ENCODE assay signal across 10 cellular contexts in the genomic region with DNA sequence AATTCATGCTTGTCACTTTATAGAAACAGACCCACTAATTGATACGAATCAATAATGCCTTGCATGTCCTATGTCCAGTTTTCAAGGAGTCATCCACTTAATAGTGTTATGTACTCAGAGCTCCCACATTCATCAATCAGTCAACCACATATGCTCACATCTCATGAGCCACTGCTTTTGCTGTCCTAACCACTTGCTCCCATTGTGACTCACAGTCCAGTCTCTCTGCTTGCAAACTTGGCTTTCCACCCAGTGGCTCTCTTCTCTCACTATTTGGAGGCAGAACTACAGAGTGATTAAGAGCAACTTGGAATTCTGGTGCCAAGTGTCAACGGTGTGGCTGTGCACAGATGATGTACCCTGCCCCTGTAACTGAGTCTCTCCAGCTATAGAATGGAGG.
A peak's percentile ranks its signal among the peaks of the same experiment; 100 is the strongest.
DNase-seq lines count a peak whose midpoint lies in the region; ATAC-seq, FAIRE-seq and TF ChIP-seq lines count a peak whose summit lies in the region.
"Had no signal": no experiment of that assay in that cellular context is flagged by ENCODE, and none has a peak within 500 bp of the region (broad histone marks: within the 10 kb centered on the region; RNA-seq: fewer than 3 reads in every experiment).

No MANE protein-coding gene starts in this region.

- H3K4me1 Mint-ChIP-seq in stimulated activated memory B cell treated with anti-CD40 and anti-IgM and Interleukin-4, amounts not matched to agents 10 μg/mL and 1 μg/mL and 100 μg/mL, for 72 hours: peaks cover 6% of the 10 kb centered on the region

- DNase-seq in BJ (ENCODE audit: low read depth) (peak; percentile 56), HS-5 (ENCODE audit: low read depth) (peak; percentile 77), GM12878 (ENCODE audit: low read depth, low spot score) (no peak), kidney tubule cell (ENCODE audit: low spot score) (peak; percentile 92), NCI-H1694 (lab: John Stamatoyannopoulos, UW) (no peak), ascending aorta (ENCODE audit: low spot score in 2 of 2) (no peak)
- DNase-seq: activated CD8-positive, alpha-beta memory T cell treated with anti-CD3 and anti-CD28 coated beads, Interleukin-2, amount 10 ng/mL, durations not matched to agents 7 days and 5 days had no signal

- ATAC-seq in GM12878: peak; percentile 36
- ATAC-seq in GM21576 (IDR thresholded peaks at IDR 0.05; ENCODE audit: unreplicated experiment): no peak
- ATAC-seq in stimulated activated memory B cell treated with anti-CD40 and anti-IgM and Interleukin-4, amounts not matched to agents 10 μg/mL and 1 μg/mL and 100 μg/mL, for 72 hours: no peak
- ATAC-seq: activated CD8-positive, alpha-beta memory T cell treated with anti-CD3 and anti-CD28 coated beads, Interleukin-2, amount 10 ng/mL, durations not matched to agents 7 days and 5 days had no signal

- no peak overlapping the region for H2AFZ ChIP-seq in GM12878 (ENCODE audit: control insufficient read depth, low read depth, low read length)

- RAD21 ChIA-PET in GM12878 (lab: Charles Lee; ENCODE audit: unreplicated experiment): interaction anchor here (1.1 to 1.3 kb wide), 2 partner anchors 53 to 217 kb away, joined by 3 to 5 read pairs; no protein-coding TSS in a partner anchor

- POLR2A ChIA-PET in BJ (lab: Charles Lee) (no interaction called here), GM12878 (lab: Charles Lee) (no interaction called here)

- no peak for FAIRE-seq in GM12878 (lab: Jason Lieb, UNC)

- TF ChIP-seq RAD21 in GM12878 (IDR thresholded peaks at IDR 0.05; ENCODE audit: insufficient read depth, low read depth, low read length): no peak

- H3K4me1 ChIP-seq in GM12878 (ENCODE audit: control insufficient read depth, insufficient read depth, low read length): 0 out of 2 replicates have a peak, but pooled peaks cover 3% of the 10 kb centered on the region
- H3K4me1 ChIP-seq in ascending aorta: no peaks in the 10 kb centered on the region
- H3K4me1 ChIP-seq: vagina had no signal

- no peaks in the 10 kb centered on the region for H4K20me1 ChIP-seq in GM12878 (ENCODE audit: control insufficient read depth, insufficient read depth)

- no peak overlapping the region for H3K27ac Mint-ChIP-seq in stimulated activated memory B cell treated with anti-CD40 and anti-IgM and Interleukin-4, amounts not matched to agents 10 μg/mL and 1 μg/mL and 100 μg/mL, for 72 hours
- H3K27ac Mint-ChIP-seq: activated CD8-positive, alpha-beta memory T cell treated with anti-CD3 and anti-CD28 coated beads, Interleukin-2, amount 10 ng/mL, durations not matched to agents 7 days and 5 days had no signal

- no peak for TF ChIP-seq CTCF in BJ (IDR thresholded peaks at IDR 0.05; ENCODE audit: insufficient read depth, low read depth, low read length)
- TF ChIP-seq CTCF in GM12878 (IDR thresholded peaks at IDR 0.05 in 2 of 3, conservative IDR thresholded peaks at IDR 0.05 in 1 of 3; ENCODE audit: control insufficient read depth in 2 of 3, extremely low read depth in 1 of 3, insufficient read depth in 1 of 3, low read depth in 3 of 3, low read length in 3 of 3): no peak
- TF ChIP-seq CTCF in ascending aorta (IDR thresholded peaks at IDR 0.05): no peak

- no peak overlapping the region for H3K4me3 Mint-ChIP-seq in stimulated activated memory B cell treated with anti-CD40 and anti-IgM and Interleukin-4, amounts not matched to agents 10 μg/mL and 1 μg/mL and 100 μg/mL, for 72 hours
- H3K4me3 Mint-ChIP-seq: activated CD8-positive, alpha-beta memory T cell treated with anti-CD3 and anti-CD28 coated beads, Interleukin-2, amount 10 ng/mL, durations not matched to agents 7 days and 5 days had no signal

- no peak overlapping the region for H3K9ac ChIP-seq in GM12878 (ENCODE audit: control insufficient read depth, insufficient read depth, low read length)

- in situ Hi-C loops in GM12878 (cut with MboI): loop anchor here (10.0 kb wide), 1 partner anchor 551 kb away; no protein-coding TSS in a partner anchor

- H3K9me3 Mint-ChIP-seq in stimulated activated memory B cell treated with anti-CD40 and anti-IgM and Interleukin-4, amounts not matched to agents 10 μg/mL and 1 μg/mL and 100 μg/mL, for 72 hours: no peaks in the 10 kb centered on the region

- SMC1A ChIA-PET in GM12878 (lab: Charles Lee; ENCODE audit: uncharacterized antibody, unreplicated experiment): interaction anchor here (1.2 to 1.6 kb wide), 4 partner anchors 19 to 179 kb away, joined by 5 to 7 read pairs (median 6); no protein-coding TSS in a partner anchor

- H3K27me3 Mint-ChIP-seq in stimulated activated memory B cell treated with anti-CD40 and anti-IgM and Interleukin-4, amounts not matched to agents 10 μg/mL and 1 μg/mL and 100 μg/mL, for 72 hours: no peaks in the 10 kb centered on the region
- H3K27me3 Mint-ChIP-seq: activated CD8-positive, alpha-beta memory T cell treated with anti-CD3 and anti-CD28 coated beads, Interleukin-2, amount 10 ng/mL, durations not matched to agents 7 days and 5 days had no signal

- CTCF ChIA-PET in BJ (lab: Yijun Ruan, JAX) (interaction anchor here (0.6 to 1.7 kb wide), 4 partner anchors 93 to 591 kb away, joined by 3 to 6 read pairs (median 4); no protein-coding TSS in a partner anchor), GM12878 (lab: Yijun Ruan, JAX) (interaction anchor here (1.1 to 1.7 kb wide), 3 partner anchors 211 to 217 kb away, joined by 3 read pairs; no protein-coding TSS in a partner anchor)

- WGBS in GM12878 (ENCODE audit: insufficient coverage, insufficient replicate concordance, low lambda C conversion rate, missing lambda C conversion rate): 28% methylated on average over 2 of the region's 2 CpGs

- H3K4me3 ChIP-seq in BJ (ENCODE audit: low read depth, low read length) (no peak overlapping the region), GM12878 (no peak overlapping the region), ascending aorta (no peak overlapping the region)
- H3K4me3 ChIP-seq: vagina had no signal

- no peak overlapping the region for H3K4me2 ChIP-seq in GM12878 (ENCODE audit: control insufficient read depth, insufficient read depth)

- intact Hi-C loops in GM12878 (cut with micrococcal nuclease; ENCODE audit: unreplicated experiment) (no loop called here), ascending aorta (cut with DNase I) (loop anchor here (5.0 kb wide), 1 partner anchor 573 kb away; no protein-coding TSS in a partner anchor)

- no peaks in the 10 kb centered on the region for H3K79me2 ChIP-seq in GM12878 (ENCODE audit: control insufficient read depth, insufficient read depth, low read length)

- no peak for TF ChIP-seq POLR2A in GM12878 (IDR thresholded peaks at IDR 0.05; ENCODE audit: low read depth, low read length)

- H3K9me3 ChIP-seq in GM12878 (replicated peaks; ENCODE audit: control insufficient read depth, insufficient read depth, low read length): no peaks in the 10 kb centered on the region
- no peaks in the 10 kb centered on the region for H3K9me3 ChIP-seq in ascending aorta
- H3K9me3 ChIP-seq: vagina had no signal

- TF ChIP-seq EP300 in GM12878 (IDR thresholded peaks at IDR 0.05; ENCODE audit: borderline replicate concordance in 1 of 2, control insufficient read depth in 1 of 2, low read depth in 2 of 2, low read length in 2 of 2): no peak

- H3K36me3 ChIP-seq in BJ (ENCODE audit: control insufficient read depth, insufficient read depth, low read length) (no peaks in the 10 kb centered on the region), GM12878 (ENCODE audit: control insufficient read depth in 2 of 2, insufficient read depth in 2 of 2, low read length in 1 of 2) (no peaks in the 10 kb centered on the region), ascending aorta (no peaks in the 10 kb centered on the region)
- H3K36me3 ChIP-seq: vagina had no signal

- no TSS peak for BruUV-seq in GM12878 (replicated peaks; lab: Mats Ljungman, UMichigan)

- H3K27ac ChIP-seq in GM12878 (ENCODE audit: control insufficient read depth, insufficient read depth) (no peak overlapping the region), ascending aorta (no peak overlapping the region)
- H3K27ac ChIP-seq: vagina had no signal

- H3K27me3 ChIP-seq in BJ (ENCODE audit: control insufficient read depth, insufficient read depth, low read length) (peaks cover 1% of the 10 kb centered on the region; the same call in 1 of the 2 replicates), GM12878 (replicated peaks in 1 of 2; ENCODE audit: control insufficient read depth in 2 of 2, insufficient read depth in 2 of 2, low read length in 1 of 2) (no peaks in the 10 kb centered on the region), ascending aorta (no peaks in the 10 kb centered on the region)
- H3K27me3 ChIP-seq: vagina had no signal

- H3K36me3 Mint-ChIP-seq in stimulated activated memory B cell treated with anti-CD40 and anti-IgM and Interleukin-4, amounts not matched to agents 10 μg/mL and 1 μg/mL and 100 μg/mL, for 72 hours: no peaks in the 10 kb centered on the region
- H3K36me3 Mint-ChIP-seq: activated CD8-positive, alpha-beta memory T cell treated with anti-CD3 and anti-CD28 coated beads, Interleukin-2, amount 10 ng/mL, durations not matched to agents 7 days and 5 days had no signal

TF ChIP-seq in GM12878, 131 proteins besides CTCF, POLR2A, EP300 and RAD21:
- TF ChIP-seq KDM1A (IDR thresholded peaks at IDR 0.05; ENCODE audit: borderline replicate concordance): no peak
- peak; percentile 16; the same call in 1 of the 2 replicates for TF ChIP-seq JUNB (IDR thresholded peaks at IDR 0.05)
TF ChIP-seq in GM12878: peak in this region for 1.

Comparison
In these comparisons a context has a peak if more than half of its experiments do, and no peak if none do; other contexts are left out.
1. DNase-seq: peak in BJ (single experiment), HS-5 (single experiment) and kidney tubule cell (single experiment); none in GM12878 (single experiment), NCI-H1694 (single experiment) and ascending aorta (0 of 2).